ENCODE assay signal across 1 cellular context in genomic region chr14:74946659-74947281, GRCh38.
TF ChIP-seq lines count a peak whose summit lies in the region.

No MANE protein-coding gene starts in this region.

TF ChIP-seq in endothelial cell of umbilical vein, 7 proteins besides CTCF, POLR2A, EP300 and RAD21:
- no peak for TF ChIP-seq EZH2 (IDR thresholded peaks at IDR 0.05; ENCODE audit: borderline replicate concordance, low read depth, low read length, severe bottlenecking)
- TF ChIP-seq MAX (IDR thresholded peaks at IDR 0.05; ENCODE audit: insufficient read depth, insufficient read length), result no peak
- no peak for TF ChIP-seq FOS (IDR thresholded peaks at IDR 0.05; ENCODE audit: borderline replicate concordance, insufficient read depth, low read length)
- no peak for TF ChIP-seq JUN (IDR thresholded peaks at IDR 0.05; ENCODE audit: borderline replicate concordance, insufficient read depth, insufficient read length, low read depth)
- TF ChIP-seq MYC (IDR thresholded peaks at IDR 0.05; ENCODE audit: low read depth, low read length), result no peak
